ENCODE assay signal across 1 cellular context in genomic region chr16:10558746-10559641, GRCh38.
TF ChIP-seq lines count a peak whose summit lies in the region.

No MANE protein-coding gene starts in this region.

TF ChIP-seq in HepG2, 621 proteins besides CTCF, POLR2A, EP300 and RAD21 (continued from another document):
- peak; percentile 97 for TF ChIP-seq ZNF770 (CRISPR knock-in tag; IDR thresholded peaks at IDR 0.05)
- TF ChIP-seq PATZ1 (CRISPR knock-in tag; IDR thresholded peaks at IDR 0.05) = peak; percentile 32; the same call in 1 of the 2 replicates
- peak; percentile 74 for TF ChIP-seq HNRNPL (IDR thresholded peaks at IDR 0.05; ENCODE audit: low read depth, low read length)
- no peak for TF ChIP-seq NR2F6 (IDR thresholded peaks at IDR 0.05)
- peak; percentile 66; the same call in 1 of the 2 replicates for TF ChIP-seq NR2F6 (CRISPR knock-in tag; IDR thresholded peaks at IDR 0.05)
- TF ChIP-seq ZMYM4 (CRISPR knock-in tag; IDR thresholded peaks at IDR 0.05) = 0 out of 2 replicates have a peak, but pooled peaks have one; percentile 23
- TF ChIP-seq HIC2 (CRISPR knock-in tag; IDR thresholded peaks at IDR 0.05; ENCODE audit: low read depth) = no peak
- TF ChIP-seq MTERF4 (CRISPR knock-in tag; IDR thresholded peaks at IDR 0.05) = 0 out of 2 replicates have a peak, but pooled peaks have one; percentile 31
